Comparison of ENCODE assay signal across 8 cellular contexts in genomic region chr16:30923554-30924085, GRCh38. TPM values are rescaled to one million over a fixed set of nuclear protein-coding genes. Genes with fewer than 3 reads are reported as not detected.
DNase-seq lines count a peak whose midpoint lies in the region; ATAC-seq and TF ChIP-seq lines count a peak whose summit lies in the region.

TSS of gene FBXL19 (plus strand) at chr16:30923572. CDS start at chr16:30925755, 2,183 bp downstream.

- H3K27ac ChIP-seq in DND-41 (ENCODE audit: low read length) (peak within 1 kb of the TSS; percentile 95), coronary artery (peak within 1 kb of the TSS; percentile 93 to 95)

- peak within 1 kb of the TSS; percentile 81 for H2AFZ ChIP-seq in DND-41 (ENCODE audit: low read depth, low read length)

- TF ChIP-seq CTCF in DND-41 (IDR thresholded peaks at IDR 0.05; ENCODE audit: borderline replicate concordance, extremely low read depth, low read length, poor library complexity, severe bottlenecking) (no peak), NB4 (IDR thresholded peaks at IDR 0.05; ENCODE audit: low read depth, low read length) (no peak), coronary artery (IDR thresholded peaks at IDR 0.05) (no peak), mesothelial cell of epicardium (IDR thresholded peaks at IDR 0.05; ENCODE audit: unreplicated experiment) (no peak)

- H3K27me3 Mint-ChIP-seq in mesothelial cell of epicardium (ENCODE audit: low read depth): no peaks in the 10 kb centered on the region

- H3K4me1 ChIP-seq in DND-41 (ENCODE audit: insufficient read depth, low read length): peaks cover 49% of the 10 kb centered on the region

- peaks cover 14% of the 10 kb centered on the region for H3K4me1 Mint-ChIP-seq in mesothelial cell of epicardium

- DNase-seq in DND-41 (no peak), NB4 (ENCODE audit: low read depth) (no peak), coronary artery (ENCODE audit: low spot score) (peak; percentile 85), mesothelial cell of epicardium (ENCODE audit: low spot score in 2 of 2, unreplicated experiment in 2 of 2) (no peak), NCI-H2081 (lab: John Stamatoyannopoulos, UW) (no peak), OCI-M2 (lab: John Stamatoyannopoulos, UW; ENCODE audit: unreplicated experiment) (no peak)

- H3K36me3 Mint-ChIP-seq in mesothelial cell of epicardium: no peaks in the 10 kb centered on the region

- peaks cover 34% of the 10 kb centered on the region for H3K36me3 ChIP-seq in DND-41 (ENCODE audit: insufficient read depth, low read length)

- peak within 1 kb of the TSS; percentile 100 for H3K4me3 Mint-ChIP-seq in mesothelial cell of epicardium

- H3K79me2 ChIP-seq in DND-41 (ENCODE audit: insufficient read depth, low read length): peaks cover 31% of the 10 kb centered on the region

- H3K27me3 ChIP-seq in DND-41 (ENCODE audit: insufficient read depth, low read length, poor library complexity): no peaks in the 10 kb centered on the region

- no peak for TF ChIP-seq POLR2A in NB4 (IDR thresholded peaks at IDR 0.05; ENCODE audit: extremely low read depth, insufficient read length)

- H4K20me1 ChIP-seq in DND-41 (ENCODE audit: insufficient read depth, low read length): peaks cover 18% of the 10 kb centered on the region

- ATAC-seq in DND-41 (ENCODE audit: insufficient read depth, low read depth) (peak; percentile 6), GM21526 (IDR thresholded peaks at IDR 0.05; ENCODE audit: low FRiP score, unreplicated experiment) (no peak), GM21576 (IDR thresholded peaks at IDR 0.05; ENCODE audit: unreplicated experiment) (no peak)

- peak within 1 kb of the TSS; percentile 73 for H3K9ac ChIP-seq in DND-41 (ENCODE audit: low read depth, low read length)

- no peaks in the 10 kb centered on the region for H3K9me3 Mint-ChIP-seq in mesothelial cell of epicardium

- H3K4me2 ChIP-seq in DND-41 (ENCODE audit: insufficient read depth, low read length): peak within 1 kb of the TSS; percentile 91

- H3K27ac Mint-ChIP-seq in mesothelial cell of epicardium: peak within 1 kb of the TSS; percentile 100

- H3K4me3 ChIP-seq in DND-41 (ENCODE audit: low read depth in 1 of 2, low read length in 2 of 2) (peak within 1 kb of the TSS; percentile 48 to 80; a peak in 3 of 4 replicates), NB4 (ENCODE audit: low read depth, low read length) (peak within 1 kb of the TSS; percentile 98), coronary artery (peak within 1 kb of the TSS; percentile 82)

- H3K9me3 ChIP-seq in DND-41 (ENCODE audit: insufficient read depth, low read length, severe bottlenecking): no peaks in the 10 kb centered on the region

RNA-seq across cellular contexts. Expression of gene FBXL19, which starts in this region (rescaled TPM):
- 53.5 to 56.4 TPM (median 54.9 TPM) in 3 replicates for total RNA-seq in mesothelial cell of epicardium
